Comparison of ENCODE assay signal across 29 cellular contexts in the genomic region with DNA sequence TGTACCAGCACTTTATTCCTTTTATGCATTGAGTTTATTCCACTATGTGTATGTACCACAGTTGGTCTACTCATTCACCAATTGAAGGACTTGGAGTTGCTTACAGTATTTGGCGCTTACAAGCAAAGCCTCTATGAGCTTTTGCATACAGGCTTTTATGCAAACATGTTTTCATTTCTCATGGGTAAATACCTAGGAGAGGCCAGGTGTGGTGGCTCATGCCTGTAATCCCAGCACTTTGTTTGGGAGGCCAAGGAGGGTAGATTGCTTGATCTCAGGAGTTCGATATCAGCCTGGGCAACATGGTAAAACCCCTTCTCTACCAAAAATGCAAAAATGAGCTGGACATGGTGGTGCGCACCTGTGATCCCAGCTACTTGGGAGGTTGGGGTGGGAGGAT.
"Had no signal": no experiment of that assay in that cellular context is flagged by ENCODE, and none has a peak within 500 bp of the region (broad histone marks: within the 10 kb centered on the region; RNA-seq: fewer than 3 reads in every experiment).

No MANE protein-coding gene starts in this region.

- DNase-seq: activated B cell treated with CpG ODN at 0.5 μM for 24 hours; activated CD4-positive, alpha-beta T cell treated with anti-CD3 and anti-CD28 coated beads for 1 hour; activated CD4-positive, alpha-beta T cell treated with anti-CD3 and anti-CD28 coated beads, Interleukin-2, amount 10 ng/mL, durations not matched to agents 24 days and 14 days; activated CD4-positive, alpha-beta T cell treated with anti-CD3 and anti-CD28 coated beads, Interleukin-2, amount 50 U/mL, for 48 hours; activated CD8-positive, alpha-beta memory T cell treated with anti-CD3 and anti-CD28 coated beads for 24 hours; activated gamma-delta T cell treated with Interleukin-2 at 50 U/mL for 16 hours; activated naive CD4-positive, alpha-beta T cell treated with anti-CD3 and anti-CD28 coated beads, Interleukin-2, amount 10 ng/mL, durations not matched to agents 7 days and 5 days; activated naive CD8-positive, alpha-beta T cell treated with anti-CD3 and anti-CD28 coated beads for 36 hours; activated T-cell treated with anti-CD3 and anti-CD28 coated beads, Interleukin-2, amount 50 U/mL, for 4 hours; caudate nucleus; Kasumi-1; KBM-7; NCI-H1048; NCI-H146; NCI-H187 treated with DMSO at 0.1 percent for 48 hours; NCI-H2081 treated with DMSO at 0.1 percent for 48 hours; NCI-H2171 treated with DMSO at 0.1 percent for 48 hours; NCI-H226; NCI-H748 treated with DMSO at 0.1 percent for 48 hours; OCI-M1; RPMI8226; T-cell; T-helper 2 cell; T1000 had no signal

- H3K4me3 ChIP-seq: breast epithelium, SK-N-MC had no signal

- ATAC-seq: activated T-cell treated with anti-CD3 and anti-CD28 coated beads, Interleukin-2, amount 50 U/mL, for 4 hours; Panc1; Right ventricle myocardium inferior; T-cell had no signal

- H3K4me3 Mint-ChIP-seq: activated B cell treated with CpG ODN at 0.5 μM for 24 hours; activated CD4-positive, alpha-beta T cell treated with anti-CD3 and anti-CD28 coated beads, Interleukin-2, amount 10 ng/mL, durations not matched to agents 24 days and 14 days; activated naive CD4-positive, alpha-beta T cell treated with anti-CD3 and anti-CD28 coated beads, Interleukin-2, amount 10 ng/mL, durations not matched to agents 7 days and 5 days; activated naive CD8-positive, alpha-beta T cell treated with anti-CD3 and anti-CD28 coated beads for 36 hours; activated T-cell treated with anti-CD3 and anti-CD28 coated beads, Interleukin-2, amount 50 U/mL, for 4 hours; T-cell had no signal

- H3K27me3 Mint-ChIP-seq: activated B cell treated with CpG ODN at 0.5 μM for 24 hours; activated CD4-positive, alpha-beta T cell treated with anti-CD3 and anti-CD28 coated beads, Interleukin-2, amount 10 ng/mL, durations not matched to agents 24 days and 14 days; activated naive CD4-positive, alpha-beta T cell treated with anti-CD3 and anti-CD28 coated beads, Interleukin-2, amount 10 ng/mL, durations not matched to agents 7 days and 5 days; activated naive CD8-positive, alpha-beta T cell treated with anti-CD3 and anti-CD28 coated beads for 36 hours; T-cell had no signal

- H3K36me3 Mint-ChIP-seq: activated naive CD8-positive, alpha-beta T cell treated with anti-CD3 and anti-CD28 coated beads for 36 hours had no signal

- H3K4me1 ChIP-seq: breast epithelium had no signal

- H3K27ac Mint-ChIP-seq: activated B cell treated with CpG ODN at 0.5 μM for 24 hours; activated CD4-positive, alpha-beta T cell treated with anti-CD3 and anti-CD28 coated beads, Interleukin-2, amount 10 ng/mL, durations not matched to agents 24 days and 14 days; activated naive CD4-positive, alpha-beta T cell treated with anti-CD3 and anti-CD28 coated beads, Interleukin-2, amount 10 ng/mL, durations not matched to agents 7 days and 5 days; activated naive CD8-positive, alpha-beta T cell treated with anti-CD3 and anti-CD28 coated beads for 36 hours; activated T-helper 2 cell treated with anti-CD3 and anti-CD28 coated beads, Interferon-gamma antibody, Interleukin-2, Interleukin-4, amounts not matched to agents 10 μg/mL and 5 μg/mL and 100 μg/mL, durations not matched to agents 14 hours and 24 hours and 36 hours; T-cell had no signal

- H3K36me3 ChIP-seq: breast epithelium had no signal

- H3K9me3 Mint-ChIP-seq: activated B cell treated with CpG ODN at 0.5 μM for 24 hours; activated CD4-positive, alpha-beta T cell treated with anti-CD3 and anti-CD28 coated beads, Interleukin-2, amount 10 ng/mL, durations not matched to agents 24 days and 14 days; activated naive CD4-positive, alpha-beta T cell treated with anti-CD3 and anti-CD28 coated beads, Interleukin-2, amount 10 ng/mL, durations not matched to agents 7 days and 5 days; activated naive CD8-positive, alpha-beta T cell treated with anti-CD3 and anti-CD28 coated beads for 36 hours; activated T-cell treated with anti-CD3 and anti-CD28 coated beads, Interleukin-2, amount 50 U/mL, for 4 hours; activated T-helper 2 cell treated with anti-CD3 and anti-CD28 coated beads, Interferon-gamma antibody, Interleukin-2, Interleukin-4, amounts not matched to agents 10 μg/mL and 5 μg/mL and 100 μg/mL, durations not matched to agents 14 hours and 24 hours and 36 hours; T-cell had no signal

- H3K27me3 ChIP-seq: breast epithelium had no signal

- H3K9me3 ChIP-seq: breast epithelium had no signal

- H3K27ac ChIP-seq: breast epithelium, SK-N-MC had no signal

- H3K4me1 Mint-ChIP-seq: activated B cell treated with CpG ODN at 0.5 μM for 24 hours; activated naive CD8-positive, alpha-beta T cell treated with anti-CD3 and anti-CD28 coated beads for 36 hours; T-cell had no signal
